In the genomic region with DNA sequence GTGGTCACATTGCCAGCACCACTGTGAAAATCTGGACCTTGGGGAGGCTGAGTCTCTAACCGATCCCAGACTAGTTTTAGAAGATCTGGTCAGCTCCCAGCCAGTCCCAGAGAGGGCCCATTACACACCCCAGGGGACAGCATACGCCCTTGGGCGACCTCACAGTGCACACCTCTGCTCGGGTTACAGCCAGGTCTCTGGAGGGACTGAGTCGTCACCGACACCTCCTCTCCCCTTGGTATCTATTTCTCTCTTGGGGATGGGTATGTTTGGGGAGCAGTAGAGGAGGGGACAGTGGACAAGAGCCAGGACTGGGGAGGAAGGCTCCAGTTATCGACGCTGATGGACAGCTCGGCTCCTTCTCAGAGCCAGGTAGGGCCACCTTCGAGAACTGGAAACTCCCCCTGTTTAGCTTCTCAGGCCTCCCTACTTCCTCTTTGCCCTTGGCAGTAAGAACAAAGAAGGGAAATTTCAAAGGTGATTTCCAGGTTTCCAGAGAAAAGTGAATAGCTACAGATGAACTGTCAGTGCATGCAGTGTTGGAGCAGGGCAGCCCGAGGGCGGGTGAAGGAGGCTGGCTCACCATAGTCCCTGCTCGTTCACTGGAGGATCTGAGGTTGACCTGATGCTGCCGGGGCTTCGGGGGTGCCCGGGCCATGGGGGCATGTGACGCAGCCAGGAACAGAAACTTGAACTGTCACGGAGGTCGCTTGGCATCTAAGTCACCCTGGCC, we compare ENCODE assay signal across 8 cellular contexts.
A peak's percentile ranks its signal among the peaks of the same experiment; 100 is the strongest.
DNase-seq lines count a peak whose midpoint lies in the region; ATAC-seq lines count a peak whose summit lies in the region.

No MANE protein-coding gene starts in this region.

- no peaks in the 10 kb centered on the region for H3K9me3 ChIP-seq in iPS-15b (ENCODE audit: control insufficient read depth, insufficient read depth, low read length)

- peak; percentile 30 for DNase-seq in stimulated activated CD4-positive, alpha-beta T cell treated with anti-CD3 and anti-CD28 coated beads, Interleukin-4, amount 100 ng/mL, for 1 hour
- no peak for DNase-seq in stimulated activated CD4-positive, alpha-beta T cell treated with anti-CD3 and anti-CD28 coated beads, Interleukin-2, amount 100 ng/mL, for 48 hours
- no peak for DNase-seq in KG1 (lab: John Stamatoyannopoulos, UW)
- no peak for DNase-seq in amniotic stem cell (lab: John Stamatoyannopoulos, UW)
- DNase-seq in HuH-7.5 (ENCODE audit: low spot score): no peak
- DNase-seq in NCI-H128 (lab: John Stamatoyannopoulos, UW; ENCODE audit: unreplicated experiment): no peak

- no peak overlapping the region for H3K4me3 ChIP-seq in iPS-15b (ENCODE audit: low read depth, low read length)

- peaks cover 3% of the 10 kb centered on the region for H3K27me3 ChIP-seq in iPS-15b (ENCODE audit: control insufficient read depth, insufficient read depth, low read length)

- peaks cover 22% of the 10 kb centered on the region for H3K4me1 ChIP-seq in iPS-15b (ENCODE audit: control insufficient read depth, insufficient read depth, low read length)

- no peaks in the 10 kb centered on the region for H3K36me3 ChIP-seq in iPS-15b (ENCODE audit: control insufficient read depth, insufficient read depth, low read length)

- peak overlapping the region; percentile 54 for H3K9ac ChIP-seq in iPS-15b (ENCODE audit: low read depth, low read length)

- peak; percentile 35 for ATAC-seq in HG03521 (IDR thresholded peaks at IDR 0.05; ENCODE audit: unreplicated experiment)
